Comparison of ENCODE assay signal across 22 cellular contexts in the genomic region with DNA sequence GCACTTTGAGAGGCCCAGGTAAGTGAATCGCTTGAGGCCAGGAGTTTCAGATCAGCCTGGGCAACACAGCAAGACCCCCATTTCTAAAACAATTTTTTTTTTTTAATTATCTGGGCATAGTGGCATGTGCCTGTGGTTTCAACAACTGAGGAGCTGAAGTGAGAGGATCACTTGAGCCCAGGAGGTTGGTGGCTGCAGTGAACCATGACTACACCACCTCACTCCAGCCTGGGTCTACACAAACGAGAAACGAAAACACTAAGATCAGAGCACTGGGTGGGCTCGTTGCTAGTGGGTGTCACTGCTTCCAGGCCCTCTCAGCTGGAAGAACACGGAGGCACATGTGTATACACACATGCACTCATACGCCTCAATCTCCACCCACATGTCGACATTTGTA.
"Had no signal": no experiment of that assay in that cellular context is flagged by ENCODE, and none has a peak within 500 bp of the region (broad histone marks: within the 10 kb centered on the region; RNA-seq: fewer than 3 reads in every experiment).

No MANE protein-coding gene starts in this region.

- H3K4me3 ChIP-seq: SJSA1, SK-N-MC had no signal

- DNase-seq: KBM-7, MV-4-11, NCI-H1048, NCI-H1105, NCI-H1417, NCI-H1436 treated with DMSO at 0.1 percent for 48 hours, NCI-H1694, NCI-H187 treated with DMSO at 0.1 percent for 48 hours, NCI-H2029 treated with DMSO at 0.1 percent for 48 hours, NCI-H2107, NCI-H2227 treated with DMSO at 0.1 percent for 48 hours, NCI-H510A, NCI-H524 treated with DMSO at 0.1 percent for 48 hours, NCI-H69, NCI-H774, Right ventricle myocardium superior, RPMI8226, SIG-M5 had no signal

- H3K9me3 ChIP-seq: SJSA1 had no signal

- H3K36me3 ChIP-seq: SJSA1 had no signal

- FAIRE-seq: RCC 7860 had no signal

- H3K27me3 ChIP-seq: SJSA1 had no signal

- H3K27ac ChIP-seq: HL-60, SJSA1, SK-N-MC had no signal
